In the genomic region with DNA sequence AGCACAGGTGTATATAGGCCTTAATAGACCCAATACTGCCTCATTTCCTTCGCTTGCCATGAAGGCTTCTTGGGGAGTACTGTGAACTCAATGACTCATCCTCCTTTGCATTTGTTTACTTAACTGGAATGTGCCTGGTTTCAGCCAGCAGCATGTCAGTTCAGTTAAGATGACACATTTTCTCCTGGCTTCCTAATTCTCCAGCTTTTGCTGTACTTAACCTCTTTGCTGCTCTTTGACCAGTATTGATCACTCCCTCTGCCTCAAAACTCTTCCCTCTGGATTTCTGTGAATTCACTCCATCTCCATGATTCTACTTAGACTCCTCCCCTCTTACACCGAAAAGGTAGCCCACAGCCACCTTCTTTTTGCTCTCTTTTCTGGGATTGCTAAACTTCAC, we compare ENCODE assay signal across 12 cellular contexts.
A peak's percentile ranks its signal among the peaks of the same experiment; 100 is the strongest.
DNase-seq lines count a peak whose midpoint lies in the region; ATAC-seq and TF ChIP-seq lines count a peak whose summit lies in the region.
"Had no signal": no experiment of that assay in that cellular context is flagged by ENCODE, and none has a peak within 500 bp of the region (broad histone marks: within the 10 kb centered on the region; RNA-seq: fewer than 3 reads in every experiment).

No MANE protein-coding gene starts in this region.

- no peak overlapping the region for H3K4me3 Mint-ChIP-seq in nephron progenitor cell
- H3K4me3 Mint-ChIP-seq: effector memory CD8-positive, alpha-beta T cell; neural crest cell had no signal

- peaks cover 7% of the 10 kb centered on the region for H3K4me1 Mint-ChIP-seq in nephron progenitor cell

- H3K9me3 Mint-ChIP-seq in nephron progenitor cell = no peaks in the 10 kb centered on the region
- H3K9me3 Mint-ChIP-seq: neural crest cell had no signal

- DNase-seq in COLO668 (lab: John Stamatoyannopoulos, UW; ENCODE audit: unreplicated experiment) (peak; percentile 25), HT1080 (ENCODE audit: low read depth) (peak; percentile 89), brain pericyte (ENCODE audit: low read depth, low spot score) (peak; percentile 37), left kidney (ENCODE audit: low read depth, low spot score) (peak; percentile 27), nephron progenitor cell (no peak), NCI-H187 treated with DMSO at 0.1 percent for 48 hours (lab: John Stamatoyannopoulos, UW) (no peak), Right ventricle myocardium inferior (ENCODE audit: missing footprints) (no peak)
- DNase-seq: activated T-cell treated with anti-CD3 and anti-CD28 coated beads for 4 hours; effector memory CD8-positive, alpha-beta T cell; Peyer's patch had no signal

- TF ChIP-seq CTCF in nephron progenitor cell (IDR thresholded peaks at IDR 0.05) = no peak

- no peak for TF ChIP-seq POLR2A in GM18505 (IDR thresholded peaks at IDR 0.05; ENCODE audit: borderline replicate concordance, extremely low read depth, insufficient read depth, insufficient read length)

- H3K36me3 Mint-ChIP-seq in nephron progenitor cell (ENCODE audit: low read depth) = no peaks in the 10 kb centered on the region

- ATAC-seq in Right ventricle myocardium inferior (no peak), GM18505 (IDR thresholded peaks at IDR 0.05; ENCODE audit: unreplicated experiment) (no peak)
- ATAC-seq: effector memory CD8-positive, alpha-beta T cell had no signal

- no peak overlapping the region for H3K27ac Mint-ChIP-seq in nephron progenitor cell
- H3K27ac Mint-ChIP-seq: effector memory CD8-positive, alpha-beta T cell had no signal

- intact Hi-C loops in Right ventricle myocardium inferior (cut with DNase I) = no loop called here

- no peaks in the 10 kb centered on the region for H3K27me3 Mint-ChIP-seq in nephron progenitor cell (ENCODE audit: low read depth, poor library complexity)
- H3K27me3 Mint-ChIP-seq: effector memory CD8-positive, alpha-beta T cell had no signal

Comparison
In these comparisons a context has a peak if more than half of its experiments do, and no peak if none do; other contexts are left out.
1. DNase-seq: peak in COLO668 (single experiment), HT1080 (single experiment), brain pericyte (single experiment) and left kidney (single experiment); none in nephron progenitor cell (single experiment), NCI-H187 treated with DMSO at 0.1 percent for 48 hours (single experiment) and Right ventricle myocardium inferior (single experiment).